ENCODE assay signal across 7 cellular contexts in genomic region chr7:151013356-151013727, GRCh38. TPM values are rescaled to one million over a fixed set of nuclear protein-coding genes. Genes with fewer than 3 reads are reported as not detected.
DNase-seq lines count a peak whose midpoint lies in the region; ATAC-seq and TF ChIP-seq lines count a peak whose summit lies in the region.
"Had no signal": no experiment of that assay in that cellular context is flagged by ENCODE, and none has a peak within 500 bp of the region (broad histone marks: within the 10 kb centered on the region; RNA-seq: fewer than 3 reads in every experiment).

No MANE protein-coding gene starts in this region.

- peak overlapping the region; percentile 86 for H3K4me3 Mint-ChIP-seq in T-helper 1 cell treated with Interleukin-12 subunit alpha and Interleukin-12 subunit beta and Interleukin-4 antibody, amounts not matched to agents 30 μg/mL and 1 μg/mL, for 36 hours
- peak overlapping the region; percentile 31 for H3K4me3 Mint-ChIP-seq in endodermal cell
- peak overlapping the region; percentile 92 to 94 for H3K4me3 Mint-ChIP-seq in stimulated activated naive B cell treated with anti-CD40 and anti-IgM and Interleukin-4, amounts not matched to agents 10 μg/mL and 1 μg/mL and 100 μg/mL, for 72 hours

- peak; percentile 7 to 16 for ATAC-seq in stimulated activated naive B cell treated with anti-CD40 and anti-IgM and Interleukin-4, amounts not matched to agents 10 μg/mL and 1 μg/mL and 100 μg/mL, for 72 hours (replicated peaks)
- no peak for ATAC-seq in HG03139 (IDR thresholded peaks at IDR 0.05; ENCODE audit: unreplicated experiment)

- WGBS in endodermal cell (ENCODE audit: insufficient coverage in 1 of 2, insufficient read length in 1 of 2), 2 experiments = 54 to 80% methylated on average over 1 to 25 of the region's 25 CpGs

- no peak overlapping the region for H3K27ac ChIP-seq in endodermal cell (ENCODE audit: low read depth, low read length)

- H3K27me3 ChIP-seq in endodermal cell (ENCODE audit: control insufficient read depth, insufficient read depth, low read length, poor library complexity, severe bottlenecking) = peaks cover 18% of the 10 kb centered on the region

- peak overlapping the region; percentile 97 for H3K27ac Mint-ChIP-seq in T-helper 1 cell treated with Interleukin-12 subunit alpha and Interleukin-12 subunit beta and Interleukin-4 antibody, amounts not matched to agents 30 μg/mL and 1 μg/mL, for 36 hours
- no peak overlapping the region for H3K27ac Mint-ChIP-seq in endodermal cell
- peak overlapping the region; percentile 97 for H3K27ac Mint-ChIP-seq in stimulated activated naive B cell treated with anti-CD40 and anti-IgM and Interleukin-4, amounts not matched to agents 10 μg/mL and 1 μg/mL and 100 μg/mL, for 72 hours

- TF ChIP-seq CTCF in endodermal cell (conservative IDR thresholded peaks at IDR 0.05) = no peak

- no peak overlapping the region for H3K4me3 ChIP-seq in endodermal cell (ENCODE audit: low read length)

- no peaks in the 10 kb centered on the region for H3K36me3 ChIP-seq in endodermal cell (ENCODE audit: control insufficient read depth, insufficient read depth, low read length)

- no peaks in the 10 kb centered on the region for H3K9me3 Mint-ChIP-seq in T-helper 1 cell treated with Interleukin-12 subunit alpha and Interleukin-12 subunit beta and Interleukin-4 antibody, amounts not matched to agents 30 μg/mL and 1 μg/mL, for 36 hours
- H3K9me3 Mint-ChIP-seq in endodermal cell = peaks cover 2% of the 10 kb centered on the region
- peaks cover 0 to 1% of the 10 kb centered on the region in 2 donors for H3K9me3 Mint-ChIP-seq in stimulated activated naive B cell treated with anti-CD40 and anti-IgM and Interleukin-4, amounts not matched to agents 10 μg/mL and 1 μg/mL and 100 μg/mL, for 72 hours

- H3K27me3 Mint-ChIP-seq in T-helper 1 cell treated with Interleukin-12 subunit alpha and Interleukin-12 subunit beta and Interleukin-4 antibody, amounts not matched to agents 30 μg/mL and 1 μg/mL, for 36 hours (ENCODE audit: low read depth) = peaks cover 8% of the 10 kb centered on the region
- H3K27me3 Mint-ChIP-seq in endodermal cell (ENCODE audit: insufficient read depth) = peaks cover 71% of the 10 kb centered on the region
- peaks cover 34 to 50% of the 10 kb centered on the region in 2 donors for H3K27me3 Mint-ChIP-seq in stimulated activated naive B cell treated with anti-CD40 and anti-IgM and Interleukin-4, amounts not matched to agents 10 μg/mL and 1 μg/mL and 100 μg/mL, for 72 hours

- H3K9me3 ChIP-seq in endodermal cell (ENCODE audit: control insufficient read depth, low read length) = no peaks in the 10 kb centered on the region

- H3K4me1 ChIP-seq in endodermal cell (ENCODE audit: control insufficient read depth, insufficient read depth, low read length) = peaks cover 9% of the 10 kb centered on the region

- DNase-seq in T-helper 1 cell = no peak
- DNase-seq in endodermal cell = no peak
- DNase-seq in stimulated activated naive B cell treated with anti-CD40 and anti-IgM and Interleukin-4, amounts not matched to agents 10 μg/mL and 1 μg/mL and 100 μg/mL, for 72 hours = no peak
- DNase-seq in SHP77 (lab: John Stamatoyannopoulos, UW) = no peak

- H3K4me1 Mint-ChIP-seq in T-helper 1 cell treated with Interleukin-12 subunit alpha and Interleukin-12 subunit beta and Interleukin-4 antibody, amounts not matched to agents 30 μg/mL and 1 μg/mL, for 36 hours (ENCODE audit: low read depth) = peaks cover 56% of the 10 kb centered on the region
- peaks cover 21% of the 10 kb centered on the region for H3K4me1 Mint-ChIP-seq in endodermal cell
- peaks cover 29 to 52% of the 10 kb centered on the region in 2 donors for H3K4me1 Mint-ChIP-seq in stimulated activated naive B cell treated with anti-CD40 and anti-IgM and Interleukin-4, amounts not matched to agents 10 μg/mL and 1 μg/mL and 100 μg/mL, for 72 hours

- peaks cover 5% of the 10 kb centered on the region for H3K36me3 Mint-ChIP-seq in T-helper 1 cell treated with Interleukin-12 subunit alpha and Interleukin-12 subunit beta and Interleukin-4 antibody, amounts not matched to agents 30 μg/mL and 1 μg/mL, for 36 hours (ENCODE audit: low read depth)
- no peaks in the 10 kb centered on the region for H3K36me3 Mint-ChIP-seq in endodermal cell (ENCODE audit: low read depth)
- no peaks in the 10 kb centered on the region for H3K36me3 Mint-ChIP-seq in stimulated activated naive B cell treated with anti-CD40 and anti-IgM and Interleukin-4, amounts not matched to agents 10 μg/mL and 1 μg/mL and 100 μg/mL, for 72 hours

- no peak overlapping the region for H3K9ac ChIP-seq in endodermal cell (ENCODE audit: extremely low read depth, low read length, poor library complexity, severe bottlenecking)

RNA-seq across cellular contexts. Expression of gene ATG9B, which starts 11.0 kb away (rescaled TPM):
- 1 to 10 TPM; 2.0 to 3.0 TPM for total RNA-seq in endodermal cell
- polyA plus RNA-seq in endodermal cell (2013, experiment 1 of 2) = 4.3 TPM
- 4.0 TPM for polyA plus RNA-seq in endodermal cell (2013, experiment 2 of 2)
- total RNA-seq: A172 had no signal

RNA-seq across cellular contexts. Expression of gene ABCB8, which starts 14.9 kb away (rescaled TPM):
- 10 to 100 TPM; 35.9 to 37.2 TPM for total RNA-seq in endodermal cell
- polyA plus RNA-seq in endodermal cell (2013, experiment 1 of 2) = 27.6 TPM
- 25.8 TPM for polyA plus RNA-seq in endodermal cell (2013, experiment 2 of 2)

RNA-seq across cellular contexts. Expression of gene NOS3, which starts 22.5 kb away (rescaled TPM):
- total RNA-seq in endodermal cell = 1 to 10 TPM; 2.3 to 9.1 TPM
- 4.0 TPM for polyA plus RNA-seq in endodermal cell (2013, experiment 1 of 2)
- polyA plus RNA-seq in endodermal cell (2013, experiment 2 of 2) = 4.1 TPM

RNA-seq across cellular contexts. Expression of gene ASIC3, which starts 35.0 kb away (rescaled TPM):
- 1 to 10 TPM; 2.5 to 3.0 TPM for total RNA-seq in endodermal cell
- 5.1 TPM for polyA plus RNA-seq in endodermal cell (2013, experiment 1 of 2)
- polyA plus RNA-seq in endodermal cell (2013, experiment 2 of 2) = 4.0 TPM

RNA-seq across cellular contexts. Expression of gene KCNH2, which starts 35.2 kb away (rescaled TPM):
- total RNA-seq in endodermal cell = 1 to 10 TPM; 1.1 to 1.9 TPM
- 19.3 TPM for polyA plus RNA-seq in endodermal cell (2013, experiment 1 of 2)
- 17.8 TPM for polyA plus RNA-seq in endodermal cell (2013, experiment 2 of 2)

Comparison
In these comparisons a context has a peak if more than half of its experiments do, and no peak if none do; other contexts are left out.
1. H3K4me3 Mint-ChIP-seq: peak in every context shown above with its lines; median percentile 93 in stimulated activated naive B cell treated with anti-CD40 and anti-IgM and Interleukin-4, amounts not matched to agents 10 μg/mL and 1 μg/mL and 100 μg/mL, for 72 hours; 86 in T-helper 1 cell treated with Interleukin-12 subunit alpha and Interleukin-12 subunit beta and Interleukin-4 antibody, amounts not matched to agents 30 μg/mL and 1 μg/mL, for 36 hours; 31 in endodermal cell.